ENCODE assay signal across 1 cellular context in the genomic region with DNA sequence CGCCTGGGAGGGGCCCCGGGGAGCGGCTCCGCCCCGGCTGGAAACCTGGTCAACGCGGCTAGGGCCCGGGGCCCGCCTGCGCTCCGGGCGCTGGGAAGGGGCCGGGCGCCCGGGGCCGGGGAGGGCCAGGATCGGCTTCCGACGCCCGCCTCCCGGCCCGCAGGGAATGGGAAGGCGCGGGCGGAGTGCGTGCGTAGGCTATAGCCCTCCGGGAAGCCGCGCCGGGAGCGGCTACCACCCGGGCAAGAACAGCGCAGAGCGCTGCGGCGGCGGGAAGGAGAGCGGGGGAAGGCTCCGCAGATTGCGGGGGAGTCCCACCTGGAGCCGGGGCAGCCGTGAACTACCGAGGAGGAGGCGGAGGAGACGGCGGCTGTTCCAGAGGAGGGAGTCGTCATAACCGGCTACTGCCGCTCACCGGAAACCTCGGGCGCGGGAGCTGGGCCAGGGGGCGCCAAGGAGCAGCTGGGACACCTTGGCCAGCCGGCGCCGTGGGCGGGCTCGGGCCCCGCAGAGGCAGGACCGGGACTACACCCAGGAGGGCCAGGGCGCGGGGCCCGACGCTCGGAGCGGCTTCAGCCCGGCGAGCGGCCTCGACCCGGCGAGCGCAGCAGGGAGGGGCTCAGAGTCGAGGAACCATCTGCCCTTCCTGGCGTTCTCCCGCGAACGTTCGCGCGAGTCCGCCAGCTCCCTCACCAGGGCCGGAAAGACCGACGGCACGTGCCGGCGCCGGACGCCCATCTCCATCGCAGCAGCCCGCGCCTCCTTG.
TF ChIP-seq lines count a peak whose summit lies in the region.

A gene (minus strand): TSS at position 429 of the 766 bp plus-strand sequence. CDS start 3,838 bp downstream, outside the sequence.

TF ChIP-seq in H1, 55 proteins besides CTCF, POLR2A, EP300 and RAD21 (continued from another document):
- no peak for TF ChIP-seq GTF2F1 (IDR thresholded peaks at IDR 0.05; ENCODE audit: borderline replicate concordance, low read depth, low read length)
- TF ChIP-seq NRF1 (IDR thresholded peaks at IDR 0.05; ENCODE audit: low read depth, low read length): no peak
- TF ChIP-seq RXRA (IDR thresholded peaks at IDR 0.05; ENCODE audit: insufficient read depth, low read depth, low read length): no peak
- TF ChIP-seq SP2 (IDR thresholded peaks at IDR 0.05; ENCODE audit: low read length): no peak
- peak; percentile 37; the same call in 1 of the 2 replicates for TF ChIP-seq BACH1 (IDR thresholded peaks at IDR 0.05; ENCODE audit: low read length)
- TF ChIP-seq, protein P1, sequence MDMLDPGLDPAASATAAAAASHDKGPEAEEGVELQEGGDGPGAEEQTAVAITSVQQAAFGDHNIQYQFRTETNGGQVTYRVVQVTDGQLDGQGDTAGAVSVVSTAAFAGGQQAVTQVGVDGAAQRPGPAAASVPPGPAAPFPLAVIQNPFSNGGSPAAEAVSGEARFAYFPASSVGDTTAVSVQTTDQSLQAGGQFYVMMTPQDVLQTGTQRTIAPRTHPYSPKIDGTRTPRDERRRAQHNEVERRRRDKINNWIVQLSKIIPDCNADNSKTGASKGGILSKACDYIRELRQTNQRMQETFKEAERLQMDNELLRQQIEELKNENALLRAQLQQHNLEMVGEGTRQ (IDR thresholded peaks at IDR 0.05; ENCODE audit: low read length): peak; percentile 54
- TF ChIP-seq GABPA (IDR thresholded peaks at IDR 0.05; ENCODE audit: borderline replicate concordance, insufficient read depth, low read length): 0 out of 2 replicates have a peak, but pooled peaks have one; percentile 59
- no peak for TF ChIP-seq HDAC6 (IDR thresholded peaks at IDR 0.05; ENCODE audit: low read depth, low read length)
- no peak for TF ChIP-seq RNF2 (IDR thresholded peaks at IDR 0.05; ENCODE audit: borderline replicate concordance, low read depth, low read length, missing control alignments, poor library complexity, severe bottlenecking)
- TF ChIP-seq JUND (IDR thresholded peaks at IDR 0.05; ENCODE audit: low read length): 0 out of 2 replicates have a peak, but pooled peaks have one; percentile 40
- peak; percentile 77; the same call in 1 of the 2 replicates for TF ChIP-seq POLR2AphosphoS5 (IDR thresholded peaks at IDR 0.05; ENCODE audit: low read depth, low read length)
- TF ChIP-seq, protein P2, sequence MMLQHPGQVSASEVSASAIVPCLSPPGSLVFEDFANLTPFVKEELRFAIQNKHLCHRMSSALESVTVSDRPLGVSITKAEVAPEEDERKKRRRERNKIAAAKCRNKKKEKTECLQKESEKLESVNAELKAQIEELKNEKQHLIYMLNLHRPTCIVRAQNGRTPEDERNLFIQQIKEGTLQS (IDR thresholded peaks at IDR 0.05; ENCODE audit: insufficient read depth, low read depth, low read length): no peak
- no peak; the same call in 1 of the 2 replicates for TF ChIP-seq SUZ12 (IDR thresholded peaks at IDR 0.05; ENCODE audit: low read length)
- peak; percentile 47 for TF ChIP-seq TAF7 (optimal IDR thresholded peaks at IDR 0.05; ENCODE audit: borderline replicate concordance, low read depth, low read length)
- TF ChIP-seq FOSL1 (IDR thresholded peaks at IDR 0.05; ENCODE audit: insufficient read depth, low read depth, low read length): no peak
- TF ChIP-seq PHF8 (conservative IDR thresholded peaks at IDR 0.05; ENCODE audit: low read depth, low read length): peak; percentile 65
- no peak for TF ChIP-seq SIN3A (conservative IDR thresholded peaks at IDR 0.05 in 1 of 2, IDR thresholded peaks at IDR 0.05 in 1 of 2; ENCODE audit: low read depth in 1 of 2, low read length in 2 of 2)
- no peak for TF ChIP-seq BCL11A (IDR thresholded peaks at IDR 0.05; ENCODE audit: low read depth in 2 of 2, low read length in 2 of 2)
- no peak for TF ChIP-seq JUN (IDR thresholded peaks at IDR 0.05; ENCODE audit: low read depth, low read length)
- no peak for TF ChIP-seq MAFK (IDR thresholded peaks at IDR 0.05; ENCODE audit: low read depth, low read length)
- no peak for TF ChIP-seq SRF (IDR thresholded peaks at IDR 0.05; ENCODE audit: low read depth, low read length)
- no peak for TF ChIP-seq CHD1 (IDR thresholded peaks at IDR 0.05; ENCODE audit: low read depth, low read length)
- TF ChIP-seq, protein P3, sequence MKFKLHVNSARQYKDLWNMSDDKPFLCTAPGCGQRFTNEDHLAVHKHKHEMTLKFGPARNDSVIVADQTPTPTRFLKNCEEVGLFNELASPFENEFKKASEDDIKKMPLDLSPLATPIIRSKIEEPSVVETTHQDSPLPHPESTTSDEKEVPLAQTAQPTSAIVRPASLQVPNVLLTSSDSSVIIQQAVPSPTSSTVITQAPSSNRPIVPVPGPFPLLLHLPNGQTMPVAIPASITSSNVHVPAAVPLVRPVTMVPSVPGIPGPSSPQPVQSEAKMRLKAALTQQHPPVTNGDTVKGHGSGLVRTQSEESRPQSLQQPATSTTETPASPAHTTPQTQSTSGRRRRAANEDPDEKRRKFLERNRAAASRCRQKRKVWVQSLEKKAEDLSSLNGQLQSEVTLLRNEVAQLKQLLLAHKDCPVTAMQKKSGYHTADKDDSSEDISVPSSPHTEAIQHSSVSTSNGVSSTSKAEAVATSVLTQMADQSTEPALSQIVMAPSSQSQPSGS (IDR thresholded peaks at IDR 0.05; ENCODE audit: low read length): 0 out of 2 replicates have a peak, but pooled peaks have one; percentile 4
- TF ChIP-seq, protein P4, sequence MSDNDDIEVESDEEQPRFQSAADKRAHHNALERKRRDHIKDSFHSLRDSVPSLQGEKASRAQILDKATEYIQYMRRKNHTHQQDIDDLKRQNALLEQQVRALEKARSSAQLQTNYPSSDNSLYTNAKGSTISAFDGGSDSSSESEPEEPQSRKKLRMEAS (IDR thresholded peaks at IDR 0.05): peak; percentile 99
- TF ChIP-seq CBX8 (IDR thresholded peaks at IDR 0.05; ENCODE audit: borderline replicate concordance, low read depth, low read length): no peak
- peak; percentile 42; the same call in 1 of the 2 replicates for TF ChIP-seq EGR1 (IDR thresholded peaks at IDR 0.05; ENCODE audit: borderline replicate concordance, low read depth, low read length)
- TF ChIP-seq, protein P5, sequence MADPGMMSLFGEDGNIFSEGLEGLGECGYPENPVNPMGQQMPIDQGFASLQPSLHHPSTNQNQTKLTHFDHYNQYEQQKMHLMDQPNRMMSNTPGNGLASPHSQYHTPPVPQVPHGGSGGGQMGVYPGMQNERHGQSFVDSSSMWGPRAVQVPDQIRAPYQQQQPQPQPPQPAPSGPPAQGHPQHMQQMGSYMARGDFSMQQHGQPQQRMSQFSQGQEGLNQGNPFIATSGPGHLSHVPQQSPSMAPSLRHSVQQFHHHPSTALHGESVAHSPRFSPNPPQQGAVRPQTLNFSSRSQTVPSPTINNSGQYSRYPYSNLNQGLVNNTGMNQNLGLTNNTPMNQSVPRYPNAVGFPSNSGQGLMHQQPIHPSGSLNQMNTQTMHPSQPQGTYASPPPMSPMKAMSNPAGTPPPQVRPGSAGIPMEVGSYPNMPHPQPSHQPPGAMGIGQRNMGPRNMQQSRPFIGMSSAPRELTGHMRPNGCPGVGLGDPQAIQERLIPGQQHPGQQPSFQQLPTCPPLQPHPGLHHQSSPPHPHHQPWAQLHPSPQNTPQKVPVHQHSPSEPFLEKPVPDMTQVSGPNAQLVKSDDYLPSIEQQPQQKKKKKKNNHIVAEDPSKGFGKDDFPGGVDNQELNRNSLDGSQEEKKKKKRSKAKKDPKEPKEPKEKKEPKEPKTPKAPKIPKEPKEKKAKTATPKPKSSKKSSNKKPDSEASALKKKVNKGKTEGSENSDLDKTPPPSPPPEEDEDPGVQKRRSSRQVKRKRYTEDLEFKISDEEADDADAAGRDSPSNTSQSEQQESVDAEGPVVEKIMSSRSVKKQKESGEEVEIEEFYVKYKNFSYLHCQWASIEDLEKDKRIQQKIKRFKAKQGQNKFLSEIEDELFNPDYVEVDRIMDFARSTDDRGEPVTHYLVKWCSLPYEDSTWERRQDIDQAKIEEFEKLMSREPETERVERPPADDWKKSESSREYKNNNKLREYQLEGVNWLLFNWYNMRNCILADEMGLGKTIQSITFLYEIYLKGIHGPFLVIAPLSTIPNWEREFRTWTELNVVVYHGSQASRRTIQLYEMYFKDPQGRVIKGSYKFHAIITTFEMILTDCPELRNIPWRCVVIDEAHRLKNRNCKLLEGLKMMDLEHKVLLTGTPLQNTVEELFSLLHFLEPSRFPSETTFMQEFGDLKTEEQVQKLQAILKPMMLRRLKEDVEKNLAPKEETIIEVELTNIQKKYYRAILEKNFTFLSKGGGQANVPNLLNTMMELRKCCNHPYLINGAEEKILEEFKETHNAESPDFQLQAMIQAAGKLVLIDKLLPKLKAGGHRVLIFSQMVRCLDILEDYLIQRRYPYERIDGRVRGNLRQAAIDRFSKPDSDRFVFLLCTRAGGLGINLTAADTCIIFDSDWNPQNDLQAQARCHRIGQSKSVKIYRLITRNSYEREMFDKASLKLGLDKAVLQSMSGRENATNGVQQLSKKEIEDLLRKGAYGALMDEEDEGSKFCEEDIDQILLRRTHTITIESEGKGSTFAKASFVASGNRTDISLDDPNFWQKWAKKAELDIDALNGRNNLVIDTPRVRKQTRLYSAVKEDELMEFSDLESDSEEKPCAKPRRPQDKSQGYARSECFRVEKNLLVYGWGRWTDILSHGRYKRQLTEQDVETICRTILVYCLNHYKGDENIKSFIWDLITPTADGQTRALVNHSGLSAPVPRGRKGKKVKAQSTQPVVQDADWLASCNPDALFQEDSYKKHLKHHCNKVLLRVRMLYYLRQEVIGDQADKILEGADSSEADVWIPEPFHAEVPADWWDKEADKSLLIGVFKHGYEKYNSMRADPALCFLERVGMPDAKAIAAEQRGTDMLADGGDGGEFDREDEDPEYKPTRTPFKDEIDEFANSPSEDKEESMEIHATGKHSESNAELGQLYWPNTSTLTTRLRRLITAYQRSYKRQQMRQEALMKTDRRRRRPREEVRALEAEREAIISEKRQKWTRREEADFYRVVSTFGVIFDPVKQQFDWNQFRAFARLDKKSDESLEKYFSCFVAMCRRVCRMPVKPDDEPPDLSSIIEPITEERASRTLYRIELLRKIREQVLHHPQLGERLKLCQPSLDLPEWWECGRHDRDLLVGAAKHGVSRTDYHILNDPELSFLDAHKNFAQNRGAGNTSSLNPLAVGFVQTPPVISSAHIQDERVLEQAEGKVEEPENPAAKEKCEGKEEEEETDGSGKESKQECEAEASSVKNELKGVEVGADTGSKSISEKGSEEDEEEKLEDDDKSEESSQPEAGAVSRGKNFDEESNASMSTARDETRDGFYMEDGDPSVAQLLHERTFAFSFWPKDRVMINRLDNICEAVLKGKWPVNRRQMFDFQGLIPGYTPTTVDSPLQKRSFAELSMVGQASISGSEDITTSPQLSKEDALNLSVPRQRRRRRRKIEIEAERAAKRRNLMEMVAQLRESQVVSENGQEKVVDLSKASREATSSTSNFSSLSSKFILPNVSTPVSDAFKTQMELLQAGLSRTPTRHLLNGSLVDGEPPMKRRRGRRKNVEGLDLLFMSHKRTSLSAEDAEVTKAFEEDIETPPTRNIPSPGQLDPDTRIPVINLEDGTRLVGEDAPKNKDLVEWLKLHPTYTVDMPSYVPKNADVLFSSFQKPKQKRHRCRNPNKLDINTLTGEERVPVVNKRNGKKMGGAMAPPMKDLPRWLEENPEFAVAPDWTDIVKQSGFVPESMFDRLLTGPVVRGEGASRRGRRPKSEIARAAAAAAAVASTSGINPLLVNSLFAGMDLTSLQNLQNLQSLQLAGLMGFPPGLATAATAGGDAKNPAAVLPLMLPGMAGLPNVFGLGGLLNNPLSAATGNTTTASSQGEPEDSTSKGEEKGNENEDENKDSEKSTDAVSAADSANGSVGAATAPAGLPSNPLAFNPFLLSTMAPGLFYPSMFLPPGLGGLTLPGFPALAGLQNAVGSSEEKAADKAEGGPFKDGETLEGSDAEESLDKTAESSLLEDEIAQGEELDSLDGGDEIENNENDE (IDR thresholded peaks at IDR 0.05; ENCODE audit: insufficient replicate concordance, low read length): no peak
- no peak for TF ChIP-seq BRCA1 (IDR thresholded peaks at IDR 0.05; ENCODE audit: low read depth, low read length)
- peak; percentile 69; the same call in 1 of the 2 replicates for TF ChIP-seq RBBP5 (IDR thresholded peaks at IDR 0.05; ENCODE audit: borderline replicate concordance, low read depth, low read length)
- TF ChIP-seq EZH2 (IDR thresholded peaks at IDR 0.05; ENCODE audit: low read depth, low read length, severe bottlenecking): no peak
- no peak for TF ChIP-seq NANOG (IDR thresholded peaks at IDR 0.05; ENCODE audit: insufficient read depth, low read depth, low read length, poor library complexity, severe bottlenecking)
- TF ChIP-seq SIX5 (IDR thresholded peaks at IDR 0.05; ENCODE audit: low read depth, low read length): no peak
- TF ChIP-seq CREB1 (IDR thresholded peaks at IDR 0.05): no peak
- peak; percentile 75 for TF ChIP-seq KDM4A (IDR thresholded peaks at IDR 0.05; ENCODE audit: low read depth, low read length, severe bottlenecking)
- TF ChIP-seq CEBPB (IDR thresholded peaks at IDR 0.05; ENCODE audit: low read depth, low read length): no peak
- no peak for TF ChIP-seq ZNF274 (IDR thresholded peaks at IDR 0.05; ENCODE audit: borderline replicate concordance, extremely low read depth, low read length)
- TF ChIP-seq YY1 (IDR thresholded peaks at IDR 0.05; ENCODE audit: low read depth, low read length): no peak
- peak; percentile 84 for TF ChIP-seq ASH2L (IDR thresholded peaks at IDR 0.05; ENCODE audit: low read length)
- no peak for TF ChIP-seq TCF12 (IDR thresholded peaks at IDR 0.05; ENCODE audit: low read depth, low read length)
- TF ChIP-seq TEAD4 (IDR thresholded peaks at IDR 0.05; ENCODE audit: low read depth, low read length): no peak
- TF ChIP-seq SP4 (IDR thresholded peaks at IDR 0.05; ENCODE audit: low read length): no peak
- TF ChIP-seq SAP30 (IDR thresholded peaks at IDR 0.05; ENCODE audit: insufficient read depth, insufficient replicate concordance, low read length): no peak
- TF ChIP-seq TAF1 (IDR thresholded peaks at IDR 0.05; ENCODE audit: low read depth, low read length): peak; percentile 80
- no peak for TF ChIP-seq RFX5 (IDR thresholded peaks at IDR 0.05; ENCODE audit: borderline replicate concordance, low read depth, low read length)
- TF ChIP-seq, protein P6, sequence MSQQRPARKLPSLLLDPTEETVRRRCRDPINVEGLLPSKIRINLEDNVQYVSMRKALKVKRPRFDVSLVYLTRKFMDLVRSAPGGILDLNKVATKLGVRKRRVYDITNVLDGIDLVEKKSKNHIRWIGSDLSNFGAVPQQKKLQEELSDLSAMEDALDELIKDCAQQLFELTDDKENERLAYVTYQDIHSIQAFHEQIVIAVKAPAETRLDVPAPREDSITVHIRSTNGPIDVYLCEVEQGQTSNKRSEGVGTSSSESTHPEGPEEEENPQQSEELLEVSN (IDR thresholded peaks at IDR 0.05): peak; percentile 97
